ENCODE assay signal across 7 cellular contexts in the genomic region with DNA sequence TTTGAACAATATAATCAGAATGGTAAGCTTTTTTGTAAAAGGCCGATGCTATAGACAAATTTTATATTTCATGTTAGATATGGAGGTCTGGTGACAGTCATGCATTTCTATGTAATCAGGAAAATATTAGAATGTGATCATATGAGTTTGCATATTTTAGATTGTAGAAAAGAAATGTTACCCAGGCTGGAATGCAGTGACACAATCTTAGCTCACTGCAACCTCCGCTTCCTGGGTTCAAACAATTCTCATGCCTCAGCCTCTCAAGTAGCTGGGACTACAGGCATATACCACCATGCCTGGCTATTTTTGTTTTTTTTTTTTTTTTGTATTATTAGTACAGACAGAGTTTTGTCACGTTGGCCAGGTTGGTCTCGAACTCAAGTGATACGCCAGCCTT.
"Had no signal": no experiment of that assay in that cellular context is flagged by ENCODE, and none has a peak within 500 bp of the region (broad histone marks: within the 10 kb centered on the region; RNA-seq: fewer than 3 reads in every experiment).

No MANE protein-coding gene starts in this region.

- ATAC-seq: HepG2 had no signal

- H2AFZ ChIP-seq: GM23248 had no signal

- H3K4me2 ChIP-seq: KMS-11 had no signal

- H3K36me3 ChIP-seq: HAP-1 had no signal

- DNase-seq: GM23248, GOT3, H7, KBM-7 had no signal

- H3K9ac ChIP-seq: GM23248, KMS-11 had no signal

- H3K4me1 ChIP-seq: HAP-1 had no signal

- H3K27ac ChIP-seq: GM23248, KMS-11 had no signal

- H3K4me3 ChIP-seq: GM23248, HAP-1 had no signal

- H3K9me3 ChIP-seq: HAP-1 had no signal
